In the genomic region with DNA sequence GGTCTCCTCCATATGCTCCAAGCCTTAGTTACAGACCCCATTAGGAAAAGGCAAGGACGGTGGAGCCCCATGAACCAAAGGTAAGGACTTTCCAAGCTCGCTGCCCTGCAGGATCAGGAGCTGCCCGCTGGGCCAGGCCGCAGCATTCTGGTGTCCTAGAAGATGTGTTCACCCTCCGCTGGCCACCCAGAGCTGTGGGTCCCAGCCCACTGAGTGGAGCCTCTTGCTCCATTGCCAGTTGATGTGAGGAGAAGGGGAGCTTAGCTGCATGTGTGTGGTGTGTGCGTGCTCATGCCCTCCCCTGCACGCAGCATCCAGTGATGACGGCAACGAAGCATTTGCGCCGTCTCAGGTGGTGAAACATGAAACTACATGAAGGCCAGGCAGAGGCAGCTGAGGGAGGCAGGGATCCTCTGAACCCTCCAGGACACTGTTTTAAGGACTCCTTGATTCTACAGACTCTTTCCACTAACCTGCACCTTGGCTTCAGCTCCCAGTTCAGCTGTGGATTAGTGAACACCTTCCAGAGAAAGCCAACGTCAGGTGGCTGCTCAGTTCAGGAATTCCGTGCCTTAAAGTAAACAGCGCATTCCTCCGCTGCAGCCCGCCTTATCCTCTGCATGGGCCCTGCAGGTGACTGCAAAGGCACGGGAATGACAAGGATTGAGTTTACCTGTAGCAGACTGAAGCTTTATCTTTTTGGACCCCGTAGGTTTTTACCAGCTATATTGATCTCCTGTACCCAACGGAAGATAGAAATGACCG, we compare ENCODE assay signal across 10 cellular contexts.
"Had no signal": no experiment of that assay in that cellular context is flagged by ENCODE, and none has a peak within 500 bp of the region (broad histone marks: within the 10 kb centered on the region; RNA-seq: fewer than 3 reads in every experiment).

No MANE protein-coding gene starts in this region.

- H3K9me3 ChIP-seq: colonic mucosa, mucosa of descending colon, testis had no signal

- H3K4me3 ChIP-seq: colonic mucosa, mucosa of descending colon, testis had no signal

- H3K36me3 ChIP-seq: colonic mucosa had no signal

- H3K4me3 Mint-ChIP-seq: activated CD4-positive, alpha-beta memory T cell treated with anti-CD3 and anti-CD28 coated beads for 36 hours; activated CD8-positive, alpha-beta memory T cell treated with anti-CD3 and anti-CD28 coated beads, Interleukin-2, amount 10 ng/mL, durations not matched to agents 7 days and 5 days; activated naive CD4-positive, alpha-beta T cell treated with anti-CD3 and anti-CD28 coated beads, Interleukin-2, amount 10 ng/mL, durations not matched to agents 7 days and 5 days; immature natural killer cell; naive thymus-derived CD8-positive, alpha-beta T cell; T-helper 17 cell had no signal

- H3K36me3 Mint-ChIP-seq: activated CD8-positive, alpha-beta memory T cell treated with anti-CD3 and anti-CD28 coated beads, Interleukin-2, amount 10 ng/mL, durations not matched to agents 7 days and 5 days had no signal

- H3K4me1 ChIP-seq: colonic mucosa had no signal

- H3K27ac Mint-ChIP-seq: activated CD4-positive, alpha-beta memory T cell treated with anti-CD3 and anti-CD28 coated beads for 36 hours; activated CD8-positive, alpha-beta memory T cell treated with anti-CD3 and anti-CD28 coated beads, Interleukin-2, amount 10 ng/mL, durations not matched to agents 7 days and 5 days; activated naive CD4-positive, alpha-beta T cell treated with anti-CD3 and anti-CD28 coated beads, Interleukin-2, amount 10 ng/mL, durations not matched to agents 7 days and 5 days; immature natural killer cell; T-helper 17 cell had no signal

- H3K27ac ChIP-seq: colonic mucosa, testis, WERI-Rb-1 had no signal

- H3K27me3 Mint-ChIP-seq: activated CD4-positive, alpha-beta memory T cell treated with anti-CD3 and anti-CD28 coated beads for 36 hours; activated CD8-positive, alpha-beta memory T cell treated with anti-CD3 and anti-CD28 coated beads, Interleukin-2, amount 10 ng/mL, durations not matched to agents 7 days and 5 days; activated naive CD4-positive, alpha-beta T cell treated with anti-CD3 and anti-CD28 coated beads, Interleukin-2, amount 10 ng/mL, durations not matched to agents 7 days and 5 days; naive thymus-derived CD8-positive, alpha-beta T cell; T-helper 17 cell had no signal

- H3K27me3 ChIP-seq: colonic mucosa, testis had no signal

- H3K9me3 Mint-ChIP-seq: activated CD4-positive, alpha-beta memory T cell treated with anti-CD3 and anti-CD28 coated beads for 36 hours; activated naive CD4-positive, alpha-beta T cell treated with anti-CD3 and anti-CD28 coated beads, Interleukin-2, amount 10 ng/mL, durations not matched to agents 7 days and 5 days; immature natural killer cell; naive thymus-derived CD8-positive, alpha-beta T cell had no signal
